1 cellular context compared by ENCODE assay signal in the genomic region with DNA sequence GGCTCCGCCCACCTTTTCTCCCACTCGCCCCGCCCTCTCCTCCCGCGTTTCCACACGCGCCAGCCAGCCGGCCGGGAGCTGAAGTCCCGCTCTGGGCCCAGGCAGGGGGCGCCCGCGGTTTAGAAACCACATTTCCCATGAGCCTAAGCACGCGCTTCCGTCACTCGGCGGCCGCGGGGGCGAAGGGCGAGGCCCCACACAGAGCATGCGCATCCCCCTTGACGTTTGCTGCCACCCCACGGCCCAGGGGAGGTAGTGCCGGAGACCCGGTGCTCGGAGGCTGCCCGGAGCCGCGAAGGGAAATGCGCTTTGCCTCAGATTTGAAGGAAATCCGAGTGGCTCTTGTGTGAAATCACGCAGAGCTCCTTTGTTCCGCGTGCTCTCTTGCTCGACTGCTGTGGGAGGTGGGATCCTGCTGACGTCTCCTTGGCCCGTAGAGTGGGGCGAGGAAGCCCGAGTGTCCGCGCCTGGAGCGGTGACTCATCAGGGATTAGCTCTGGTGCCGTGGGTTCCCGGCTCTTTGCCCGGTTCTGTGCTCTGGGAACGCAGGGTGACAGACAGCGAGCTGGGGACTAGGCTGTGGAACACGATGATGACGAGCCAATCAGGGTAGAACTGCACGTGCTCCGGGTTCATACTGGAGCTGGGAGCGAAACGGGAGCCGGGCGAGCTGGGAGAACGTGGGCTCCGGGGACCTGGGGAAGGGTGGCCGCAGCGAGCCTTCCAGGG.
TF ChIP-seq lines count a peak whose summit lies in the region.

No MANE protein-coding gene starts in this region.

TF ChIP-seq in HepG2, 621 proteins besides CTCF, POLR2A, EP300 and RAD21 (continued from another document and continues in another):
- TF ChIP-seq, protein P1, sequence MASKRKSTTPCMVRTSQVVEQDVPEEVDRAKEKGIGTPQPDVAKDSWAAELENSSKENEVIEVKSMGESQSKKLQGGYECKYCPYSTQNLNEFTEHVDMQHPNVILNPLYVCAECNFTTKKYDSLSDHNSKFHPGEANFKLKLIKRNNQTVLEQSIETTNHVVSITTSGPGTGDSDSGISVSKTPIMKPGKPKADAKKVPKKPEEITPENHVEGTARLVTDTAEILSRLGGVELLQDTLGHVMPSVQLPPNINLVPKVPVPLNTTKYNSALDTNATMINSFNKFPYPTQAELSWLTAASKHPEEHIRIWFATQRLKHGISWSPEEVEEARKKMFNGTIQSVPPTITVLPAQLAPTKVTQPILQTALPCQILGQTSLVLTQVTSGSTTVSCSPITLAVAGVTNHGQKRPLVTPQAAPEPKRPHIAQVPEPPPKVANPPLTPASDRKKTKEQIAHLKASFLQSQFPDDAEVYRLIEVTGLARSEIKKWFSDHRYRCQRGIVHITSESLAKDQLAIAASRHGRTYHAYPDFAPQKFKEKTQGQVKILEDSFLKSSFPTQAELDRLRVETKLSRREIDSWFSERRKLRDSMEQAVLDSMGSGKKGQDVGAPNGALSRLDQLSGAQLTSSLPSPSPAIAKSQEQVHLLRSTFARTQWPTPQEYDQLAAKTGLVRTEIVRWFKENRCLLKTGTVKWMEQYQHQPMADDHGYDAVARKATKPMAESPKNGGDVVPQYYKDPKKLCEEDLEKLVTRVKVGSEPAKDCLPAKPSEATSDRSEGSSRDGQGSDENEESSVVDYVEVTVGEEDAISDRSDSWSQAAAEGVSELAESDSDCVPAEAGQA (IDR thresholded peaks at IDR 0.05; ENCODE audit: low read depth), result peak; percentile 43; the same call in 1 of the 2 replicates
- TF ChIP-seq, protein P1 (CRISPR knock-in tag; IDR thresholded peaks at IDR 0.05; ENCODE audit: borderline replicate concordance), result no peak
- peak; percentile 42; the same call in 1 of the 2 replicates for TF ChIP-seq ZNF441 (CRISPR knock-in tag; IDR thresholded peaks at IDR 0.05; ENCODE audit: borderline replicate concordance)
- peak; percentile 53; the same call in 1 of the 2 replicates for TF ChIP-seq KDM3A (CRISPR knock-in tag; IDR thresholded peaks at IDR 0.05; ENCODE audit: low read depth)
- peak; percentile 69; the same call in 1 of the 2 replicates for TF ChIP-seq NRL (CRISPR knock-in tag; IDR thresholded peaks at IDR 0.05; ENCODE audit: borderline replicate concordance)
- TF ChIP-seq, protein P2, sequence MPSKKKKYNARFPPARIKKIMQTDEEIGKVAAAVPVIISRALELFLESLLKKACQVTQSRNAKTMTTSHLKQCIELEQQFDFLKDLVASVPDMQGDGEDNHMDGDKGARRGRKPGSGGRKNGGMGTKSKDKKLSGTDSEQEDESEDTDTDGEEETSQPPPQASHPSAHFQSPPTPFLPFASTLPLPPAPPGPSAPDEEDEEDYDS (CRISPR knock-in tag; IDR thresholded peaks at IDR 0.05), result peak; percentile 75
- TF ChIP-seq MEIS1 (CRISPR knock-in tag; IDR thresholded peaks at IDR 0.05; ENCODE audit: borderline replicate concordance), result no peak; the same call in 1 of the 2 replicates
- TF ChIP-seq KLF6 (CRISPR knock-in tag; IDR thresholded peaks at IDR 0.05), result peak; percentile 48; the same call in 1 of the 2 replicates
- TF ChIP-seq ZNF335 (CRISPR knock-in tag; IDR thresholded peaks at IDR 0.05), result peak; percentile 85
- TF ChIP-seq HCFC1 (IDR thresholded peaks at IDR 0.05; ENCODE audit: low read depth, low read length), result peak; percentile 91
- TF ChIP-seq SATB2 (CRISPR knock-in tag; IDR thresholded peaks at IDR 0.05), result peak; percentile 62; the same call in 1 of the 2 replicates
- TF ChIP-seq PHB2 (IDR thresholded peaks at IDR 0.05; ENCODE audit: partially characterized antibody), result no peak
- no peak for TF ChIP-seq MLLT10 (CRISPR knock-in tag; IDR thresholded peaks at IDR 0.05)
- no peak for TF ChIP-seq ZNF562 (CRISPR knock-in tag; IDR thresholded peaks at IDR 0.05; ENCODE audit: borderline replicate concordance)
- peak; percentile 93 for TF ChIP-seq BHLHE40 (IDR thresholded peaks at IDR 0.05; ENCODE audit: low read length)
- no peak for TF ChIP-seq ZNF879 (CRISPR knock-in tag; IDR thresholded peaks at IDR 0.05)
- no peak; the same call in 1 of the 2 replicates for TF ChIP-seq DNMT1 (CRISPR knock-in tag; IDR thresholded peaks at IDR 0.05)
- TF ChIP-seq TCF12 (IDR thresholded peaks at IDR 0.05), result no peak
- TF ChIP-seq TCF12 (CRISPR knock-in tag; IDR thresholded peaks at IDR 0.05), result 0 out of 2 replicates have a peak, but pooled peaks have one; percentile 65
- TF ChIP-seq, protein P3, sequence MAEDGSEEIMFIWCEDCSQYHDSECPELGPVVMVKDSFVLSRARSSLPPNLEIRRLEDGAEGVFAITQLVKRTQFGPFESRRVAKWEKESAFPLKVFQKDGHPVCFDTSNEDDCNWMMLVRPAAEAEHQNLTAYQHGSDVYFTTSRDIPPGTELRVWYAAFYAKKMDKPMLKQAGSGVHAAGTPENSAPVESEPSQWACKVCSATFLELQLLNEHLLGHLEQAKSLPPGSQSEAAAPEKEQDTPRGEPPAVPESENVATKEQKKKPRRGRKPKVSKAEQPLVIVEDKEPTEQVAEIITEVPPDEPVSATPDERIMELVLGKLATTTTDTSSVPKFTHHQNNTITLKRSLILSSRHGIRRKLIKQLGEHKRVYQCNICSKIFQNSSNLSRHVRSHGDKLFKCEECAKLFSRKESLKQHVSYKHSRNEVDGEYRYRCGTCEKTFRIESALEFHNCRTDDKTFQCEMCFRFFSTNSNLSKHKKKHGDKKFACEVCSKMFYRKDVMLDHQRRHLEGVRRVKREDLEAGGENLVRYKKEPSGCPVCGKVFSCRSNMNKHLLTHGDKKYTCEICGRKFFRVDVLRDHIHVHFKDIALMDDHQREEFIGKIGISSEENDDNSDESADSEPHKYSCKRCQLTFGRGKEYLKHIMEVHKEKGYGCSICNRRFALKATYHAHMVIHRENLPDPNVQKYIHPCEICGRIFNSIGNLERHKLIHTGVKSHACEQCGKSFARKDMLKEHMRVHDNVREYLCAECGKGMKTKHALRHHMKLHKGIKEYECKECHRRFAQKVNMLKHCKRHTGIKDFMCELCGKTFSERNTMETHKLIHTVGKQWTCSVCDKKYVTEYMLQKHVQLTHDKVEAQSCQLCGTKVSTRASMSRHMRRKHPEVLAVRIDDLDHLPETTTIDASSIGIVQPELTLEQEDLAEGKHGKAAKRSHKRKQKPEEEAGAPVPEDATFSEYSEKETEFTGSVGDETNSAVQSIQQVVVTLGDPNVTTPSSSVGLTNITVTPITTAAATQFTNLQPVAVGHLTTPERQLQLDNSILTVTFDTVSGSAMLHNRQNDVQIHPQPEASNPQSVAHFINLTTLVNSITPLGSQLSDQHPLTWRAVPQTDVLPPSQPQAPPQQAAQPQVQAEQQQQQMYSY (CRISPR knock-in tag; IDR thresholded peaks at IDR 0.05), result peak; percentile 67; the same call in 1 of the 2 replicates
- TF ChIP-seq CCDC6 (CRISPR knock-in tag; IDR thresholded peaks at IDR 0.05), result peak; percentile 73
- no peak for TF ChIP-seq RFX3 (CRISPR knock-in tag; IDR thresholded peaks at IDR 0.05)
- peak; percentile 64 for TF ChIP-seq YY1 (IDR thresholded peaks at IDR 0.05; ENCODE audit: insufficient read depth, insufficient replicate concordance, low read depth, low read length)
- peak; percentile 65; the same call in 1 of the 2 replicates for TF ChIP-seq ZC3H13 (CRISPR knock-in tag; IDR thresholded peaks at IDR 0.05)
- TF ChIP-seq ZNF7 (CRISPR knock-in tag; IDR thresholded peaks at IDR 0.05), result no peak
- no peak for TF ChIP-seq TAF15 (IDR thresholded peaks at IDR 0.05; ENCODE audit: low read depth, low read length, poor library complexity, severe bottlenecking)
- TF ChIP-seq NFE2 (CRISPR knock-in tag; IDR thresholded peaks at IDR 0.05), result no peak
- peak; percentile 48; the same call in 1 of the 2 replicates for TF ChIP-seq ZNF569 (CRISPR knock-in tag; IDR thresholded peaks at IDR 0.05; ENCODE audit: borderline replicate concordance)
- no peak for TF ChIP-seq RBAK (CRISPR knock-in tag; IDR thresholded peaks at IDR 0.05)
- peak; percentile 83; the same call in 1 of the 2 replicates for TF ChIP-seq KDM5B (CRISPR knock-in tag; IDR thresholded peaks at IDR 0.05; ENCODE audit: borderline replicate concordance)
- peak; percentile 51; the same call in 1 of the 2 replicates for TF ChIP-seq GABPA (IDR thresholded peaks at IDR 0.05; ENCODE audit: low read depth, low read length)
- peak; percentile 90 for TF ChIP-seq GABPA (CRISPR knock-in tag; IDR thresholded peaks at IDR 0.05; ENCODE audit: low read depth)
- TF ChIP-seq GLI4 (CRISPR knock-in tag; IDR thresholded peaks at IDR 0.05; ENCODE audit: borderline replicate concordance), result no peak; the same call in 1 of the 2 replicates
- peak; percentile 96 for TF ChIP-seq SMAD1 (CRISPR knock-in tag; IDR thresholded peaks at IDR 0.05; ENCODE audit: borderline replicate concordance, low read depth)
- TF ChIP-seq ZNF788 (CRISPR knock-in tag; IDR thresholded peaks at IDR 0.05; ENCODE audit: borderline replicate concordance), result peak; percentile 84; the same call in 1 of the 2 replicates
- TF ChIP-seq ZNF615 (CRISPR knock-in tag; IDR thresholded peaks at IDR 0.05; ENCODE audit: borderline replicate concordance), result peak; percentile 87; the same call in 1 of the 2 replicates
- no peak for TF ChIP-seq SIX4 (CRISPR knock-in tag; IDR thresholded peaks at IDR 0.05)
- peak; percentile 81 for TF ChIP-seq SAP130 (CRISPR knock-in tag; IDR thresholded peaks at IDR 0.05; ENCODE audit: low read depth)
- TF ChIP-seq ZNF256 (CRISPR knock-in tag; conservative IDR thresholded peaks at IDR 0.05), result peak; percentile 58; the same call in 1 of the 2 replicates
- peak; percentile 15; the same call in 1 of the 2 replicates for TF ChIP-seq CBX5 (CRISPR knock-in tag; IDR thresholded peaks at IDR 0.05; ENCODE audit: borderline replicate concordance)
- TF ChIP-seq HOXA5 (CRISPR knock-in tag; IDR thresholded peaks at IDR 0.05), result no peak
- TF ChIP-seq, protein P4, sequence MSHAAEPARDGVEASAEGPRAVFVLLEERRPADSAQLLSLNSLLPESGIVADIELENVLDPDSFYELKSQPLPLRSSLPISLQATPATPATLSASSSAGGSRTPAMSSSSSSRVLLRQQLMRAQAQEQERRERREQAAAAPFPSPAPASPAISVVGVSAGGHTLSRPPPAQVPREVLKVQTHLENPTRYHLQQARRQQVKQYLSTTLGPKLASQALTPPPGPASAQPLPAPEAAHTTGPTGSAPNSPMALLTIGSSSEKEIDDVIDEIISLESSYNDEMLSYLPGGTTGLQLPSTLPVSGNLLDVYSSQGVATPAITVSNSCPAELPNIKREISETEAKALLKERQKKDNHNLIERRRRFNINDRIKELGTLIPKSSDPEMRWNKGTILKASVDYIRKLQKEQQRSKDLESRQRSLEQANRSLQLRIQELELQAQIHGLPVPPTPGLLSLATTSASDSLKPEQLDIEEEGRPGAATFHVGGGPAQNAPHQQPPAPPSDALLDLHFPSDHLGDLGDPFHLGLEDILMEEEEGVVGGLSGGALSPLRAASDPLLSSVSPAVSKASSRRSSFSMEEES (CRISPR knock-in tag; IDR thresholded peaks at IDR 0.05), result peak; percentile 58; the same call in 1 of the 2 replicates
- no peak; the same call in 1 of the 2 replicates for TF ChIP-seq PPARG (CRISPR knock-in tag; conservative IDR thresholded peaks at IDR 0.05)
- TF ChIP-seq ZNF30 (CRISPR knock-in tag; IDR thresholded peaks at IDR 0.05), result peak; percentile 71
- peak; percentile 41; the same call in 1 of the 2 replicates for TF ChIP-seq SP2 (CRISPR knock-in tag; IDR thresholded peaks at IDR 0.05)
- peak; percentile 89 for TF ChIP-seq KMT2B (CRISPR knock-in tag; IDR thresholded peaks at IDR 0.05)
- TF ChIP-seq, protein P5, sequence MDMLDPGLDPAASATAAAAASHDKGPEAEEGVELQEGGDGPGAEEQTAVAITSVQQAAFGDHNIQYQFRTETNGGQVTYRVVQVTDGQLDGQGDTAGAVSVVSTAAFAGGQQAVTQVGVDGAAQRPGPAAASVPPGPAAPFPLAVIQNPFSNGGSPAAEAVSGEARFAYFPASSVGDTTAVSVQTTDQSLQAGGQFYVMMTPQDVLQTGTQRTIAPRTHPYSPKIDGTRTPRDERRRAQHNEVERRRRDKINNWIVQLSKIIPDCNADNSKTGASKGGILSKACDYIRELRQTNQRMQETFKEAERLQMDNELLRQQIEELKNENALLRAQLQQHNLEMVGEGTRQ (IDR thresholded peaks at IDR 0.05; ENCODE audit: low read depth, low read length), result no peak
- TF ChIP-seq, protein P5 (CRISPR knock-in tag; IDR thresholded peaks at IDR 0.05; ENCODE audit: borderline replicate concordance), result 0 out of 2 replicates have a peak, but pooled peaks have one; percentile 24
- TF ChIP-seq JUNB (CRISPR knock-in tag; IDR thresholded peaks at IDR 0.05; ENCODE audit: borderline replicate concordance), result peak; percentile 61; the same call in 1 of the 2 replicates
- TF ChIP-seq, protein P6, sequence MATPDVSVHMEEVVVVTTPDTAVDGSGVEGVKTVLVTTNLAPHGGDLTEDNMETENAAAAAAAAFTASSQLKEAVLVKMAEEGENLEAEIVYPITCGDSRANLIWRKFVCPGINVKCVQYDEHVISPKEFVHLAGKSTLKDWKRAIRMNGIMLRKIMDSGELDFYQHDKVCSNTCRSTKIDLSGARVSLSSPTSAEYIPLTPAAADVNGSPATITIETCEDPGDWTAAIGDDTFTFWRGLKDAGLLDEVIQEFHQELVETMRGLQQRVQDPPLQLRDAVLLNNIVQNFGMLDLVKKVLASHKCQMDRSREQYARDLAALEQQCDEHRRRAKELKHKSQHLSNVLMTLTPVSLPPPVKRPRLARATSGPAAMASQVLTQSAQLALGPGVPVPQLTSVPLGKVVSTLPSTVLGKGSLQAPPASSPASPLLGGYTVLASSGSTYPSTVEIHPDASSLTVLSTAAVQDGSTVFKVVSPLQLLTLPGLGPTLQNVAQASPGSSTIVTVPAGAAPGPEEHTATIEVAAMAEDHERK (CRISPR knock-in tag; IDR thresholded peaks at IDR 0.05; ENCODE audit: low read depth), result peak; percentile 90
